ENCODE assay signal across 10 cellular contexts in the genomic region with DNA sequence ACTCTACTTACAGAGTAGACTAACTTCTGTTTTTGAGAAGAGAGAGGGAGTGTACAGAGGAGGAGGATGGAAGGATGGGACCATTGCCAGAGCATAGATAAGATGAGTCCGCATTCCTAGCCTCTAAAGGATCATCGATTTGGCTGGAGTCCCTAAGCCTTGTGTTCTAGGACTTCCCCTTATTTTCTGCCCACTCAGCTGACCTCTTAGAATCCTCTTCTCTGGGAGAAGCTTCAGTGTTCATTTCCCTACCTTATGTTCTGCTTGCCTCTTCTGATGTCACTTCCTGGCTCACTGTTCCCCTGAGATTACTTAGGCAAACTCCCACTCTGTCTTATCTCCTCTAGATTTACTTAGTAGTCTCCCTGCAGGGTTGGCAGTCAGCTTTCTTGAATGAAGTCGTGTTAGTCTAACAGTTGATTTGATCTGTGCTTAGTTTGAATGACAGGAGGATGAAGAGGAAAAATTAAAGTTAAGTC.
DNase-seq lines count a peak whose midpoint lies in the region; ATAC-seq and TF ChIP-seq lines count a peak whose summit lies in the region.
"Had no signal": no experiment of that assay in that cellular context is flagged by ENCODE, and none has a peak within 500 bp of the region (broad histone marks: within the 10 kb centered on the region; RNA-seq: fewer than 3 reads in every experiment).

No MANE protein-coding gene starts in this region.

- ATAC-seq in GM18873 (IDR thresholded peaks at IDR 0.05; ENCODE audit: low FRiP score, unreplicated experiment) (peak; percentile 49), sciatic nerve (peak; percentile 81), GM21515 (IDR thresholded peaks at IDR 0.05; ENCODE audit: unreplicated experiment) (no peak), HG03135 (IDR thresholded peaks at IDR 0.05; ENCODE audit: unreplicated experiment) (no peak)

- H3K4me3 ChIP-seq in fibroblast of the aortic adventitia (ENCODE audit: low read depth, low read length): no peak overlapping the region

- DNase-seq in NCI-H69 (lab: John Stamatoyannopoulos, UW) (peak; percentile 55), fibroblast of the aortic adventitia (ENCODE audit: low read depth) (peak; percentile 74), sciatic nerve (ENCODE audit: low spot score) (no peak), ureter (ENCODE audit: low spot score) (no peak)
- no peak for DNase-seq in stimulated activated CD4-positive, alpha-beta T cell treated with anti-CD3 and anti-CD28 coated beads, Interleukin-4, amount 100 ng/mL, for 24 hours
- DNase-seq: activated naive CD8-positive, alpha-beta T cell treated with anti-CD3 and anti-CD28 coated beads, Interleukin-2, amount 10 ng/mL, durations not matched to agents 7 days and 5 days; SHP77 had no signal

- TF ChIP-seq CTCF in fibroblast of the aortic adventitia (IDR thresholded peaks at IDR 0.05; ENCODE audit: insufficient read depth, low read length): no peak

- intact Hi-C loops in sciatic nerve (cut with DNase I): no loop called here

Comparison
In these comparisons a context has a peak if more than half of its experiments do, and no peak if none do; other contexts are left out.
1. ATAC-seq: peak in GM18873 (single experiment) and sciatic nerve (single experiment); none in GM21515 (single experiment) and HG03135 (single experiment).
2. DNase-seq: peak in NCI-H69 (single experiment) and fibroblast of the aortic adventitia (single experiment); none in sciatic nerve (single experiment), ureter (single experiment) and stimulated activated CD4-positive, alpha-beta T cell treated with anti-CD3 and anti-CD28 coated beads, Interleukin-4, amount 100 ng/mL, for 24 hours (single experiment).